Comparison of ENCODE assay signal across 21 cellular contexts in the genomic region with DNA sequence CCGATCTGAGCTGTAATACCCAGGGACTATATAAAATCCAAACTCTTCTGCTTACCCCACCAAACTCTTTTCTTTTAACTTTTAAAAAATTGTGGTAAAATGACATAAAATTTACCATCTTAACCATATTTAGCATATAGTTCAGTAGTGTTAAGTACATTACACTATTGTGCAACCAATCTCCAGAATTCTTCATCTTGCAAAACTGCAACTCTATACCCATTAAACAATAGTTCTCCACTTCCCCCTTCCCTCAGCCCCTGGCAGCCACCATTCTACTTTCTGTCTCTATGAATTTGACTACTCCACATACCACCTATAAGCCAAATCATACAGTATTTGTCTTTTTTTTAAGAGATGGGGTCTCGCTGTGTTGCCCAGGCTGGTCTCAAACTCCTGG. TPM values are rescaled to one million over a fixed set of nuclear protein-coding genes. Genes with fewer than 3 reads are reported as not detected.
A peak's percentile ranks its signal among the peaks of the same experiment; 100 is the strongest.
DNase-seq lines count a peak whose midpoint lies in the region; ATAC-seq and TF ChIP-seq lines count a peak whose summit lies in the region.
"Had no signal": no experiment of that assay in that cellular context is flagged by ENCODE, and none has a peak within 500 bp of the region (broad histone marks: within the 10 kb centered on the region; RNA-seq: fewer than 3 reads in every experiment).

No MANE protein-coding gene starts in this region.

- ATAC-seq in IMR-90 (ENCODE audit: low read depth): no peak
- no peak for ATAC-seq in lower lobe of right lung

- DNase-seq in IMR-90: no peak
- DNase-seq in NB4 (ENCODE audit: low read depth): peak; percentile 35
- peak; percentile 23 for DNase-seq in SKM-1 treated with dmso at 0.1 percent for 144 hours (lab: John Stamatoyannopoulos, UW; ENCODE audit: unreplicated experiment)
- no peak for DNase-seq in lower lobe of right lung
- no peak for DNase-seq in COLO668 (lab: John Stamatoyannopoulos, UW; ENCODE audit: unreplicated experiment)
- DNase-seq in HUDEP-2 (lab: John Stamatoyannopoulos, UW; ENCODE audit: unreplicated experiment in 76 of 76): no peak
- no peak for DNase-seq in NCI-H345 treated with DMSO at 0.1 percent for 48 hours (lab: John Stamatoyannopoulos, UW; ENCODE audit: unreplicated experiment)
- no peak for DNase-seq in SK-N-DZ (ENCODE audit: low spot score)
- DNase-seq: Calu3; CD4-positive, alpha-beta memory T cell; DMS53; HCEC 1CT; NCI-H1105; NCI-H2081; NCI-H2171 treated with DMSO at 0.1 percent for 48 hours; NCI-H774; SK-N-SH had no signal

- no peak overlapping the region for H2AFZ ChIP-seq in IMR-90 (replicated peaks; ENCODE audit: low read length, poor library complexity)

- no peak overlapping the region for H2BK5ac ChIP-seq in IMR-90 (ENCODE audit: low read depth, low read length, poor library complexity, severe bottlenecking)

- H4K20me1 ChIP-seq in IMR-90 (ENCODE audit: insufficient read depth, low read length): no peaks in the 10 kb centered on the region
- H4K20me1 ChIP-seq: BLaER1 had no signal

- intact Hi-C loops in IMR-90 (cut with micrococcal nuclease): loop anchor here (1.0 to 10.0 kb wide), 5 partner anchors 312 to 708 kb away; no protein-coding TSS in a partner anchor
- intact Hi-C loops in lower lobe of right lung (cut with DNase I): no loop called here

- H3K56ac ChIP-seq in IMR-90 (ENCODE audit: extremely low read depth, insufficient read depth, low read length): no peak overlapping the region

- CTCF ChIA-PET in IMR-90 (lab: Yijun Ruan, JAX): interaction anchor here (0.6 to 1.5 kb wide), 4 partner anchors 21 to 427 kb away, joined by 3 to 7 read pairs (median 4); no protein-coding TSS in a partner anchor

- H3K9ac ChIP-seq in IMR-90 (ENCODE audit: low read depth, low read length): no peak overlapping the region
- H3K9ac ChIP-seq: BLaER1, KMS-11, SK-N-SH had no signal

- H3K36me3 ChIP-seq in IMR-90 (ENCODE audit: control insufficient read depth, insufficient read depth, low read length) (no peaks in the 10 kb centered on the region), lower lobe of right lung (no peaks in the 10 kb centered on the region)
- H3K36me3 ChIP-seq: BLaER1 had no signal

- no peaks in the 10 kb centered on the region for H3K9me1 ChIP-seq in IMR-90 (ENCODE audit: insufficient read depth, low read length)

- no peaks in the 10 kb centered on the region for H3K79me1 ChIP-seq in IMR-90 (ENCODE audit: low read depth in 1 of 2, low read length in 2 of 2)

- H3K4me3 ChIP-seq in IMR-90 (ENCODE audit: insufficient read depth, low read depth, low read length): no peak overlapping the region
- no peak overlapping the region for H3K4me3 ChIP-seq in NB4 (ENCODE audit: low read depth, low read length)
- H3K4me3 ChIP-seq in lower lobe of right lung: peak overlapping the region; percentile 63
- H3K4me3 ChIP-seq: A549, BLaER1, GM23338 had no signal

- TF ChIP-seq CTCF in IMR-90 (conservative IDR thresholded peaks at IDR 0.05; ENCODE audit: low read depth, low read length) (no peak), NB4 (IDR thresholded peaks at IDR 0.05; ENCODE audit: low read depth, low read length) (no peak), lower lobe of right lung (IDR thresholded peaks at IDR 0.05) (no peak)

- no peak overlapping the region for H2AK9ac ChIP-seq in IMR-90 (replicated peaks; ENCODE audit: low read depth, low read length, poor library complexity)

- H3K4ac ChIP-seq in IMR-90 (ENCODE audit: low read depth, low read length): no peak overlapping the region

- H2BK15ac ChIP-seq in IMR-90 (ENCODE audit: low read depth, low read length): no peak overlapping the region

- no peak overlapping the region for H3K23ac ChIP-seq in IMR-90 (ENCODE audit: low read depth, low read length)

- dilution Hi-C loops in IMR-90 (cut with HindIII; ENCODE audit: low sequenced_read_pairs, unreplicated experiment): no loop called here

- no peak for TF ChIP-seq POLR2A in IMR-90 (IDR thresholded peaks at IDR 0.05; ENCODE audit: low read depth, low read length)
- TF ChIP-seq POLR2A in NB4 (IDR thresholded peaks at IDR 0.05; ENCODE audit: extremely low read depth, insufficient read length): no peak

- in situ Hi-C loops in IMR-90 (cut with MboI; ENCODE audit: low sequenced_read_pairs): loop anchor here (5.0 to 10.0 kb wide), 2 partner anchors 410 to 702 kb away; no protein-coding TSS in a partner anchor

- no peak overlapping the region for H2AK5ac ChIP-seq in IMR-90 (ENCODE audit: low read depth, low read length)

- no peak overlapping the region for H3K14ac ChIP-seq in IMR-90 (replicated peaks; ENCODE audit: low read depth, low read length)

- H3K27ac ChIP-seq in IMR-90 (ENCODE audit: insufficient read depth, low read length) (no peak overlapping the region), lower lobe of right lung (peak overlapping the region; percentile 79)
- H3K27ac ChIP-seq: BLaER1, KMS-11 had no signal

- no peak overlapping the region for H3K18ac ChIP-seq in IMR-90 (ENCODE audit: low read depth, low read length)

- H3K4me2 ChIP-seq in IMR-90 (ENCODE audit: low read depth, low read length): no peak overlapping the region
- H3K4me2 ChIP-seq: BLaER1, GM23338, KMS-11, SK-N-SH had no signal

- H3K9me3 ChIP-seq in IMR-90 (ENCODE audit: control insufficient read depth, insufficient read depth, low read length) (no peaks in the 10 kb centered on the region), lower lobe of right lung (no peaks in the 10 kb centered on the region)
- H3K9me3 ChIP-seq: A549, BLaER1, SK-N-SH had no signal

- no peak overlapping the region for H4K5ac ChIP-seq in IMR-90 (ENCODE audit: low read depth, low read length)

- no peak overlapping the region for H4K91ac ChIP-seq in IMR-90 (ENCODE audit: insufficient read depth, low read depth, low read length)

- WGBS in IMR-90 (ENCODE audit: extremely low coverage in 2 of 2, insufficient read length in 1 of 2), 2 experiments: no CpG with 5 or more reads among the region's 2 CpGs

- H4K8ac ChIP-seq in IMR-90 (ENCODE audit: low read depth in 2 of 2, low read length in 2 of 2): no peak overlapping the region

- POLR2A ChIA-PET in IMR-90 (lab: Charles Lee; ENCODE audit: unreplicated experiment): interaction anchor here (1.0 kb wide), 1 partner anchor 19 kb away, joined by 4 read pairs; no protein-coding TSS in a partner anchor

- no peak for TF ChIP-seq RAD21 in IMR-90 (IDR thresholded peaks at IDR 0.05; ENCODE audit: low read length)

- H2BK120ac ChIP-seq in IMR-90 (ENCODE audit: low read depth, low read length): no peak overlapping the region

- H3K27me3 ChIP-seq in IMR-90 (ENCODE audit: control insufficient read depth, insufficient read depth, low read length) (no peaks in the 10 kb centered on the region), lower lobe of right lung (ENCODE audit: low read depth) (no peaks in the 10 kb centered on the region)
- H3K27me3 ChIP-seq: BLaER1 had no signal

- H2BK20ac ChIP-seq in IMR-90 (ENCODE audit: low read depth, low read length): no peak overlapping the region

- H3K4me1 ChIP-seq in IMR-90 (ENCODE audit: control insufficient read depth, insufficient read depth, low read length) (peaks cover 8% of the 10 kb centered on the region; the same call in 1 of the 2 replicates), lower lobe of right lung (peaks cover 46% of the 10 kb centered on the region)
- H3K4me1 ChIP-seq: BLaER1 had no signal

- BruUV-seq in IMR-90 (replicated peaks; lab: Mats Ljungman, UMichigan): no TSS peak

TF ChIP-seq in IMR-90, 13 proteins besides CTCF, POLR2A, EP300 and RAD21:
- TF ChIP-seq MXI1 (IDR thresholded peaks at IDR 0.05; ENCODE audit: borderline replicate concordance, low read depth, low read length) (no peak), SMC3 (IDR thresholded peaks at IDR 0.05; ENCODE audit: low read depth, low read length) (no peak), MAZ (IDR thresholded peaks at IDR 0.05; ENCODE audit: borderline replicate concordance, low read depth, low read length) (no peak), NFE2L2 (IDR thresholded peaks at IDR 0.05; ENCODE audit: low read depth, low read length) (no peak), CEBPB (IDR thresholded peaks at IDR 0.05; ENCODE audit: low read depth, low read length) (peak; percentile 40)

RNA-seq across cellular contexts. Expression of a gene that starts 38.7 kb away (rescaled TPM):
- total RNA-seq in IMR-90 (2012; rRNA removed): 2.9 and 3.1 TPM in 2 replicates
- polyA plus RNA-seq in IMR-90 (2012; rRNA removed): 1.6 and 1.9 TPM in 2 replicates
- 0.38 and 0.51 TPM in 2 replicates for polyA plus RNA-seq in IMR-90 (2012; cell fraction: cytosol; rRNA removed)
- 0.22 and 1.3 TPM in 2 replicates for polyA plus RNA-seq in IMR-90 (2012; cell fraction: nucleus; rRNA removed; ENCODE audit: low replicate concordance)
- 3.6 TPM for total RNA-seq in lower lobe of right lung
- polyA plus RNA-seq in SK-N-DZ (2014; cell fraction: cytosol; rRNA removed): 2.4 TPM in 2 replicates
- 1.2 and 1.5 TPM in 2 replicates for polyA plus RNA-seq in SK-N-DZ (2014; cell fraction: nucleus; rRNA removed)

RNA-seq across cellular contexts. Expression of a gene that starts 39.0 kb away (rescaled TPM):
- 49.2 and 49.5 TPM in 2 replicates for total RNA-seq in IMR-90 (2012; rRNA removed)
- 6.0 and 7.9 TPM in 2 replicates for polyA plus RNA-seq in IMR-90 (2012; rRNA removed)
- 1.8 and 6.6 TPM in 2 replicates for polyA plus RNA-seq in IMR-90 (2012; cell fraction: cytosol; rRNA removed)
- polyA plus RNA-seq in IMR-90 (2012; cell fraction: nucleus; rRNA removed; ENCODE audit: low replicate concordance): 3.0 and 16.0 TPM in 2 replicates
- total RNA-seq in lower lobe of right lung: 73.8 TPM
- 7.8 and 9.8 TPM in 2 replicates for polyA plus RNA-seq in SK-N-DZ (2014; cell fraction: cytosol; rRNA removed)
- 11.0 and 12.6 TPM in 2 replicates for polyA plus RNA-seq in SK-N-DZ (2014; cell fraction: nucleus; rRNA removed)

RNA-seq across cellular contexts. Expression of a gene that starts 40.7 kb away (rescaled TPM):
- under 0.01 and 0.18 TPM in 2 replicates for total RNA-seq in IMR-90 (2012; rRNA removed)
- 0.14 TPM in 1 of 2 replicates, not detected in the other for polyA plus RNA-seq in IMR-90 (2012; rRNA removed)
- 0.02 TPM in 1 of 2 replicates, not detected in the other for polyA plus RNA-seq in IMR-90 (2012; cell fraction: cytosol; rRNA removed)
- 0.07 and 0.16 TPM in 2 replicates for polyA plus RNA-seq in IMR-90 (2012; cell fraction: nucleus; rRNA removed; ENCODE audit: low replicate concordance)
- total RNA-seq in lower lobe of right lung: 29.3 TPM
- polyA plus RNA-seq in SK-N-DZ (2014; cell fraction: cytosol; rRNA removed): not detected in 2 replicates
- polyA plus RNA-seq in SK-N-DZ (2014; cell fraction: nucleus; rRNA removed): not detected in 2 replicates
- total RNA-seq: CD4-positive, alpha-beta memory T cell had no signal
- polyA plus RNA-seq: CD4-positive, alpha-beta memory T cell had no signal

Comparison
In these comparisons a context has a peak if more than half of its experiments do, and no peak if none do; other contexts are left out.
1. DNase-seq: peak in NB4 (single experiment) and SKM-1 treated with dmso at 0.1 percent for 144 hours (single experiment); none in IMR-90 (single experiment), lower lobe of right lung (single experiment), COLO668 (single experiment), HUDEP-2 (0 of 76), NCI-H345 treated with DMSO at 0.1 percent for 48 hours (single experiment) and SK-N-DZ (single experiment).
2. RNA of a gene that starts 40.7 kb away (total RNA-seq): 29.3 TPM in lower lobe of right lung (single experiment); under 0.01 to 0.18 TPM in IMR-90; every median in the first group is over 10 times any median in the second.